9 cellular contexts compared by ENCODE assay signal in genomic region chr12:16165506-16165905, GRCh38.
DNase-seq lines count a peak whose midpoint lies in the region; ATAC-seq, FAIRE-seq and TF ChIP-seq lines count a peak whose summit lies in the region.
"Had no signal": no experiment of that assay in that cellular context is flagged by ENCODE, and none has a peak within 500 bp of the region (broad histone marks: within the 10 kb centered on the region; RNA-seq: fewer than 3 reads in every experiment).

No MANE protein-coding gene starts in this region.

- H3K9me3 ChIP-seq in GM23248 (ENCODE audit: low read depth) (no peaks in the 10 kb centered on the region), body of pancreas (no peaks in the 10 kb centered on the region), keratinocyte (ENCODE audit: control insufficient read depth, low read depth, low read length) (no peaks in the 10 kb centered on the region)

- 1 to 6% methylated on average over 2 of the region's 2 CpGs for WGBS in GM23248 (ENCODE audit: low coverage in 1 of 2, low lambda C conversion rate in 2 of 2, missing lambda C conversion rate in 2 of 2), 2 experiments
- WGBS in body of pancreas, 2 donors: 3 to 7% methylated on average over 2 of the region's 2 CpGs

- H3K36me3 ChIP-seq in GM23248 (ENCODE audit: low read depth) (no peaks in the 10 kb centered on the region), body of pancreas (replicated peaks in 1 of 2; ENCODE audit: insufficient read depth in 1 of 2, low read depth in 2 of 2) (no peaks in the 10 kb centered on the region), keratinocyte (ENCODE audit: control insufficient read depth in 2 of 2, extremely low read depth in 1 of 2, insufficient read depth in 2 of 2, low read length in 2 of 2) (no peaks in the 10 kb centered on the region)

- H4K20me1 ChIP-seq in GM23248 (ENCODE audit: insufficient read depth) (no peaks in the 10 kb centered on the region), keratinocyte (ENCODE audit: control insufficient read depth, extremely low read depth, insufficient read depth, low read length) (no peaks in the 10 kb centered on the region)

- no peak overlapping the region for H3K27ac Mint-ChIP-seq in activated T-helper 1 cell treated with anti-CD3 and anti-CD28 coated beads, Interleukin-12 subunit alpha, Interleukin-12 subunit beta, Interleukin-2, Interleukin-4 antibody, amounts not matched to agents 30 ng/mL and 10 ng/mL and 1 ng/mL, durations not matched to agents 14 hours and 24 hours and 36 hours

- no peak overlapping the region for H3K4me2 ChIP-seq in GM23248 (ENCODE audit: unreplicated experiment)
- no peak overlapping the region for H3K4me2 ChIP-seq in keratinocyte (ENCODE audit: control insufficient read depth, extremely low read depth, insufficient read depth, low read depth, low read length)

- dilution Hi-C loops in keratinocyte (cut with MboI; ENCODE audit: extremely low pct_ligation_motif_present, low sequenced_read_pairs): no loop called here

- in situ Hi-C loops in GM23248 (cut with MboI): no loop called here

- FAIRE-seq in keratinocyte (lab: Jason Lieb, UNC): no peak

- H2AFZ ChIP-seq in GM23248 (no peak overlapping the region), keratinocyte (ENCODE audit: control insufficient read depth, low read length) (no peak overlapping the region)

- no peaks in the 10 kb centered on the region for H3K4me1 Mint-ChIP-seq in activated T-helper 1 cell treated with anti-CD3 and anti-CD28 coated beads, Interleukin-12 subunit alpha, Interleukin-12 subunit beta, Interleukin-2, Interleukin-4 antibody, amounts not matched to agents 30 ng/mL and 10 ng/mL and 1 ng/mL, durations not matched to agents 14 hours and 24 hours and 36 hours (ENCODE audit: low read depth)
- H3K4me1 Mint-ChIP-seq: central memory CD8-positive, alpha-beta T cell had no signal

- TF ChIP-seq CTCF in body of pancreas (IDR thresholded peaks at IDR 0.05): peak in 6 of 7 experiments; percentile 15 to 71 (median 46)
- TF ChIP-seq CTCF in keratinocyte (optimal IDR thresholded peaks at IDR 0.05 in 1 of 3, IDR thresholded peaks at IDR 0.05 in 1 of 3, conservative IDR thresholded peaks at IDR 0.05 in 1 of 3; ENCODE audit: extremely low read depth in 1 of 3, insufficient read depth in 2 of 3, low read length in 3 of 3): peak in 2 of 3 experiments; percentile 19 to 58

- DNase-seq in AG08395 (ENCODE audit: low spot score) (peak; percentile 56), GM23248 (peak; percentile 72), NCI-H2171 (lab: John Stamatoyannopoulos, UW) (peak; percentile 16), body of pancreas (peak; percentile 20 to 55 (median 50)), keratinocyte (ENCODE audit: low read depth, low spot score) (no peak)
- no peak for DNase-seq in activated T-helper 1 cell treated with anti-CD3 and anti-CD28 coated beads, Interleukin-12 subunit alpha, Interleukin-12 subunit beta, Interleukin-2, Interleukin-4 antibody, amounts not matched to agents 30 ng/mL and 10 ng/mL and 1 ng/mL, durations not matched to agents 14 hours and 24 hours and 36 hours (ENCODE audit: low spot score)
- DNase-seq in activated T-cell treated with anti-CD3 and anti-CD28 coated beads, Interleukin-2, amount 50 U/mL, for 48 hours: no peak

- no peaks in the 10 kb centered on the region for H3K9me3 Mint-ChIP-seq in activated T-helper 1 cell treated with anti-CD3 and anti-CD28 coated beads, Interleukin-12 subunit alpha, Interleukin-12 subunit beta, Interleukin-2, Interleukin-4 antibody, amounts not matched to agents 30 ng/mL and 10 ng/mL and 1 ng/mL, durations not matched to agents 14 hours and 24 hours and 36 hours
- H3K9me3 Mint-ChIP-seq: central memory CD8-positive, alpha-beta T cell had no signal

- no peaks in the 10 kb centered on the region for H3K27me3 Mint-ChIP-seq in activated T-helper 1 cell treated with anti-CD3 and anti-CD28 coated beads, Interleukin-12 subunit alpha, Interleukin-12 subunit beta, Interleukin-2, Interleukin-4 antibody, amounts not matched to agents 30 ng/mL and 10 ng/mL and 1 ng/mL, durations not matched to agents 14 hours and 24 hours and 36 hours (ENCODE audit: insufficient read depth)
- H3K27me3 Mint-ChIP-seq: central memory CD8-positive, alpha-beta T cell had no signal

- H3K27ac ChIP-seq in GM23248: no peak overlapping the region
- H3K27ac ChIP-seq in body of pancreas: no peak overlapping the region
- H3K27ac ChIP-seq in keratinocyte (ENCODE audit: control insufficient read depth, insufficient read depth, low read length): no peak overlapping the region

- H3K4me1 ChIP-seq in GM23248 (ENCODE audit: insufficient read depth) (no peaks in the 10 kb centered on the region), body of pancreas (no peaks in the 10 kb centered on the region), keratinocyte (ENCODE audit: control insufficient read depth, extremely low read depth, insufficient read depth, low read length) (no peaks in the 10 kb centered on the region)

- H3K9ac ChIP-seq in GM23248 (no peak overlapping the region), keratinocyte (ENCODE audit: control insufficient read depth, extremely low read depth, insufficient read depth, low read length) (no peak overlapping the region)

- H3K4me3 Mint-ChIP-seq in activated T-helper 1 cell treated with anti-CD3 and anti-CD28 coated beads, Interleukin-12 subunit alpha, Interleukin-12 subunit beta, Interleukin-2, Interleukin-4 antibody, amounts not matched to agents 30 ng/mL and 10 ng/mL and 1 ng/mL, durations not matched to agents 14 hours and 24 hours and 36 hours: no peak overlapping the region
- H3K4me3 Mint-ChIP-seq: central memory CD8-positive, alpha-beta T cell had no signal

- no peaks in the 10 kb centered on the region for H3K9me1 ChIP-seq in keratinocyte (ENCODE audit: control insufficient read depth, extremely low read depth, insufficient read depth, low read length)

- no peaks in the 10 kb centered on the region for H3K36me3 Mint-ChIP-seq in activated T-helper 1 cell treated with anti-CD3 and anti-CD28 coated beads, Interleukin-12 subunit alpha, Interleukin-12 subunit beta, Interleukin-2, Interleukin-4 antibody, amounts not matched to agents 30 ng/mL and 10 ng/mL and 1 ng/mL, durations not matched to agents 14 hours and 24 hours and 36 hours (ENCODE audit: low read depth)

- TF ChIP-seq POLR2A in body of pancreas (IDR thresholded peaks at IDR 0.05): no peak

- no peak overlapping the region for H3K4me3 ChIP-seq in GM23248
- no peak overlapping the region for H3K4me3 ChIP-seq in body of pancreas
- H3K4me3 ChIP-seq in keratinocyte (ENCODE audit: control insufficient read depth in 2 of 3, extremely low read depth in 1 of 3, insufficient read depth in 2 of 3, low read depth in 1 of 3, low read length in 3 of 3): no peak overlapping the region

- intact Hi-C loops in body of pancreas (cut with DNase I): loop anchor here (10.0 kb wide), 1 partner anchor 199 kb away; no protein-coding TSS in a partner anchor
- intact Hi-C loops in activated T-helper 1 cell treated with anti-CD3 and anti-CD28 coated beads, Interleukin-12 subunit alpha, Interleukin-12 subunit beta, Interleukin-2, Interleukin-4 antibody, amounts not matched to agents 30 ng/mL and 10 ng/mL and 1 ng/mL, durations not matched to agents 14 hours and 24 hours and 36 hours (cut with micrococcal nuclease): no loop called here

- no peaks in the 10 kb centered on the region for H3F3A ChIP-seq in GM23248 (ENCODE audit: insufficient read depth)

- H3K27me3 ChIP-seq in GM23248 (replicated peaks; ENCODE audit: insufficient read depth) (peaks cover 7% of the 10 kb centered on the region; the same call in 1 of the 2 replicates), body of pancreas (no peaks in the 10 kb centered on the region), keratinocyte (ENCODE audit: control insufficient read depth, extremely low read depth, insufficient read depth, low read length) (no peaks in the 10 kb centered on the region)

- ATAC-seq in body of pancreas (peak; percentile 50), HG03280 (IDR thresholded peaks at IDR 0.05; ENCODE audit: unreplicated experiment) (no peak)

- H3K9me2 ChIP-seq in GM23248 (ENCODE audit: insufficient read depth): no peaks in the 10 kb centered on the region

- H3K79me2 ChIP-seq in GM23248 (ENCODE audit: insufficient read depth) (no peaks in the 10 kb centered on the region), keratinocyte (ENCODE audit: control insufficient read depth, insufficient read depth, low read length) (no peaks in the 10 kb centered on the region)

Comparison
In these comparisons a context has a peak if more than half of its experiments do, and no peak if none do; other contexts are left out.
1. DNase-seq: peak in AG08395 (single experiment), GM23248 (single experiment), NCI-H2171 (single experiment) and body of pancreas (4 of 4); none in keratinocyte (single experiment), activated T-helper 1 cell treated with anti-CD3 and anti-CD28 coated beads, Interleukin-12 subunit alpha, Interleukin-12 subunit beta, Interleukin-2, Interleukin-4 antibody, amounts not matched to agents 30 ng/mL and 10 ng/mL and 1 ng/mL, durations not matched to agents 14 hours and 24 hours and 36 hours (single experiment) and activated T-cell treated with anti-CD3 and anti-CD28 coated beads, Interleukin-2, amount 50 U/mL, for 48 hours (0 of 2).